28 cellular contexts compared by ENCODE assay signal in genomic region chr21:29257701-29258100, GRCh38. TPM values are rescaled to one million over a fixed set of nuclear protein-coding genes. Genes with fewer than 3 reads are reported as not detected.
A peak's percentile ranks its signal among the peaks of the same experiment; 100 is the strongest.
DNase-seq lines count a peak whose midpoint lies in the region; ATAC-seq and TF ChIP-seq lines count a peak whose summit lies in the region.
"Had no signal": no experiment of that assay in that cellular context is flagged by ENCODE, and none has a peak within 500 bp of the region (broad histone marks: within the 10 kb centered on the region; RNA-seq: fewer than 3 reads in every experiment).

No MANE protein-coding gene starts in this region.

- H3K27me3 ChIP-seq in IMR-90 (ENCODE audit: control insufficient read depth, insufficient read depth, low read length) (no peaks in the 10 kb centered on the region), mammary epithelial cell (ENCODE audit: insufficient read depth, low read length) (no peaks in the 10 kb centered on the region), osteoblast (ENCODE audit: insufficient read depth, low read length) (no peaks in the 10 kb centered on the region), SJCRH30 (no peaks in the 10 kb centered on the region)
- H3K27me3 ChIP-seq: adrenal gland; BLaER1 treated with 17β-estradiol and CSF1 and Interleukin-3, amounts not matched to agents 10 nM and 100 nM; gastroesophageal sphincter; tibial nerve had no signal

- POLR2A ChIA-PET in IMR-90 (lab: Charles Lee; ENCODE audit: unreplicated experiment), result no interaction called here

- H3K79me2 ChIP-seq in mammary epithelial cell (ENCODE audit: insufficient read depth, low read length) (no peaks in the 10 kb centered on the region), osteoblast (ENCODE audit: insufficient read depth, low read length) (no peaks in the 10 kb centered on the region)

- no TSS peak for BruUV-seq in IMR-90 (replicated peaks; lab: Mats Ljungman, UMichigan)
- BruUV-seq in mammary epithelial cell (replicated peaks; lab: Mats Ljungman, UMichigan), result no TSS peak

- no CpG with 5 or more reads among the region's 2 CpGs for whole genome bisulfite sequencing in IMR-90 (ENCODE audit: extremely low coverage in 2 of 2, insufficient read length in 1 of 2), 2 experiments
- WGBS in mammary epithelial cell (ENCODE audit: low coverage, missing lambda C conversion rate), result 83% methylated on average over 2 of the region's 2 CpGs

- H3K14ac ChIP-seq in IMR-90 (replicated peaks; ENCODE audit: low read depth, low read length), result 0 out of 2 replicates have a peak overlapping the region, but pooled peaks have one; percentile 53

- H3K9me3 ChIP-seq in IMR-90 (ENCODE audit: control insufficient read depth, insufficient read depth, low read length) (peaks cover 7% of the 10 kb centered on the region), mammary epithelial cell (replicated peaks; ENCODE audit: insufficient read depth, low read length) (peaks cover 9% of the 10 kb centered on the region), osteoblast (ENCODE audit: low read depth, low read length) (peaks cover 3% of the 10 kb centered on the region), SJCRH30 (replicated peaks) (peaks cover 17% of the 10 kb centered on the region)
- H3K9me3 ChIP-seq: adrenal gland had no signal

- H3K4me2 ChIP-seq in IMR-90 (ENCODE audit: low read depth, low read length) (no peak overlapping the region), mammary epithelial cell (ENCODE audit: insufficient read depth, low read depth, low read length) (no peak overlapping the region), osteoblast (ENCODE audit: insufficient read depth, low read length) (no peak overlapping the region)

- no peak overlapping the region for H3K23ac ChIP-seq in IMR-90 (ENCODE audit: low read depth, low read length)

- in situ Hi-C loops in IMR-90 (cut with MboI; ENCODE audit: low sequenced_read_pairs), result no loop called here
- in situ Hi-C loops in mammary epithelial cell (cut with MboI; ENCODE audit: low sequenced_read_pairs in 2 of 2), result no loop called here

- H3K9ac ChIP-seq in IMR-90 (ENCODE audit: low read depth, low read length), result no peak overlapping the region
- H3K9ac ChIP-seq in mammary epithelial cell (ENCODE audit: insufficient read depth, low read length), result no peak overlapping the region

- no peak overlapping the region for H3K56ac ChIP-seq in IMR-90 (ENCODE audit: extremely low read depth, insufficient read depth, low read length)

- H3K18ac ChIP-seq in IMR-90 (ENCODE audit: low read depth, low read length), result peak overlapping the region; percentile 71; the same call in 1 of the 2 replicates

- DNase-seq in IMR-90, result no peak
- DNase-seq in NOMO-1 treated with dmso at 0.1 percent for 144 hours (lab: John Stamatoyannopoulos, UW; ENCODE audit: unreplicated experiment), result peak; percentile 4
- peak; percentile 32 for DNase-seq in mammary epithelial cell
- no peak for DNase-seq in osteoblast (ENCODE audit: insufficient read length, low spot score, missing footprints)
- DNase-seq in progenitor cell of endocrine pancreas (ENCODE audit: low spot score, unreplicated experiment), result no peak
- DNase-seq in SJCRH30, result no peak
- DNase-seq in HuH-7.5 (ENCODE audit: low spot score), result no peak
- DNase-seq: activated CD4-positive, alpha-beta memory T cell treated with anti-CD3 and anti-CD28 coated beads for 36 hours; activated CD8-positive, alpha-beta memory T cell treated with anti-CD3 and anti-CD28 coated beads, Interleukin-2, amount 50 U/mL, for 4 hours; activated naive CD4-positive, alpha-beta T cell treated with anti-CD3 and anti-CD28 coated beads for 36 hours; DMS153; H7; lower lobe of right lung; natural killer cell; NCI-H1105 treated with DMSO at 0.1 percent for 48 hours; NCI-H1930; NCI-H526; nucleus accumbens; psoas muscle; RPMI8226 had no signal

- H2AK5ac ChIP-seq in IMR-90 (ENCODE audit: low read depth, low read length), result peak overlapping the region; percentile 70; the same call in 1 of the 2 replicates

- TF ChIP-seq POLR2A in IMR-90 (IDR thresholded peaks at IDR 0.05; ENCODE audit: low read depth, low read length), result no peak

- intact Hi-C loops in IMR-90 (cut with micrococcal nuclease) (loop anchor here (5.0 kb wide), 1 partner anchor 35 kb away; no protein-coding TSS in a partner anchor), mammary epithelial cell (cut with micrococcal nuclease) (loop anchor here (2.0 kb wide), 2 partner anchors 19 to 39 kb away; no protein-coding TSS in a partner anchor)

- no peak overlapping the region for H2AFZ ChIP-seq in IMR-90 (replicated peaks; ENCODE audit: low read length, poor library complexity)
- no peak overlapping the region for H2AFZ ChIP-seq in mammary epithelial cell (ENCODE audit: low read depth, low read length)
- no peak overlapping the region for H2AFZ ChIP-seq in osteoblast (ENCODE audit: low read length)

- H2BK15ac ChIP-seq in IMR-90 (ENCODE audit: low read depth, low read length), result peak overlapping the region; percentile 84; the same call in 1 of the 3 replicates

- peak overlapping the region; percentile 61 for H4K91ac ChIP-seq in IMR-90 (ENCODE audit: insufficient read depth, low read depth, low read length)

- peaks cover 3% of the 10 kb centered on the region for H3K36me3 Mint-ChIP-seq in progenitor cell of endocrine pancreas (ENCODE audit: insufficient read depth)
- H3K36me3 Mint-ChIP-seq: brain; stimulated activated effector memory CD8-positive, alpha-beta T cell treated with anti-CD3 and anti-CD28 coated beads, Interleukin-12 subunit alpha, Interleukin-12 subunit beta, amount 100 ng/mL, for 72 hours had no signal

- H3K27ac ChIP-seq in IMR-90 (ENCODE audit: insufficient read depth, low read length) (peak overlapping the region; percentile 31; the same call in 1 of the 2 replicates), mammary epithelial cell (ENCODE audit: insufficient read depth, low read depth, low read length) (peak overlapping the region; percentile 98), osteoblast (ENCODE audit: low read depth, low read length) (peak overlapping the region; percentile 88), SJCRH30 (no peak overlapping the region)
- H3K27ac ChIP-seq: adrenal gland, gastroesophageal sphincter, lower lobe of right lung, psoas muscle, SK-N-MC, tibial nerve had no signal

- H3K4ac ChIP-seq in IMR-90 (ENCODE audit: low read depth, low read length), result peak overlapping the region; percentile 90

- H3K79me1 ChIP-seq in IMR-90 (ENCODE audit: low read depth in 1 of 2, low read length in 2 of 2), result peaks cover 0 to 11% of the 10 kb centered on the region in 2 experiments; a peak in 2 of 4 replicates

- H3K4me1 Mint-ChIP-seq in progenitor cell of endocrine pancreas (ENCODE audit: low read depth), result no peaks in the 10 kb centered on the region
- H3K4me1 Mint-ChIP-seq: brain; natural killer cell; stimulated activated effector memory CD8-positive, alpha-beta T cell treated with anti-CD3 and anti-CD28 coated beads, Interleukin-12 subunit alpha, Interleukin-12 subunit beta, amount 100 ng/mL, for 72 hours had no signal

- H3K36me3 ChIP-seq in IMR-90 (ENCODE audit: control insufficient read depth, insufficient read depth, low read length) (no peaks in the 10 kb centered on the region), mammary epithelial cell (ENCODE audit: insufficient read depth, low read length) (no peaks in the 10 kb centered on the region), osteoblast (ENCODE audit: insufficient read depth, low read length) (no peaks in the 10 kb centered on the region), SJCRH30 (no peaks in the 10 kb centered on the region)
- H3K36me3 ChIP-seq: adrenal gland, gastroesophageal sphincter, lower lobe of right lung, tibial nerve had no signal

- H3K4me3 Mint-ChIP-seq in progenitor cell of endocrine pancreas (ENCODE audit: low read depth), result no peak overlapping the region
- H3K4me3 Mint-ChIP-seq: activated CD4-positive, alpha-beta memory T cell treated with anti-CD3 and anti-CD28 coated beads for 36 hours; activated naive CD4-positive, alpha-beta T cell treated with anti-CD3 and anti-CD28 coated beads for 36 hours; brain; natural killer cell; stimulated activated effector memory CD8-positive, alpha-beta T cell treated with anti-CD3 and anti-CD28 coated beads, Interleukin-12 subunit alpha, Interleukin-12 subunit beta, amount 100 ng/mL, for 72 hours; T-helper 1 cell treated with Interleukin-12 subunit alpha and Interleukin-12 subunit beta and Interleukin-4 antibody, amounts not matched to agents 30 μg/mL and 1 μg/mL, for 36 hours had no signal

- H4K20me1 ChIP-seq in IMR-90 (ENCODE audit: insufficient read depth, low read length) (no peaks in the 10 kb centered on the region), mammary epithelial cell (ENCODE audit: insufficient read depth, low read length) (no peaks in the 10 kb centered on the region), osteoblast (ENCODE audit: insufficient read depth, low read length) (no peaks in the 10 kb centered on the region)
- H4K20me1 ChIP-seq: BLaER1 treated with 17β-estradiol and CSF1 and Interleukin-3, amounts not matched to agents 10 nM and 100 nM had no signal

- CTCF ChIA-PET in IMR-90 (lab: Yijun Ruan, JAX) (no interaction called here), mammary epithelial cell (lab: Charles Lee; ENCODE audit: low non-redundant PET) (interaction anchor here (0.6 kb wide), 1 partner anchor 1803 kb away, joined by 7 read pairs; no protein-coding TSS in a partner anchor)

- peaks cover 10% of the 10 kb centered on the region for H3K9me1 ChIP-seq in IMR-90 (ENCODE audit: insufficient read depth, low read length)

- peak overlapping the region; percentile 94; the same call in 1 of the 2 replicates for H2BK120ac ChIP-seq in IMR-90 (ENCODE audit: low read depth, low read length)

- H3K9me3 Mint-ChIP-seq in progenitor cell of endocrine pancreas (ENCODE audit: low read depth), result peaks cover 14% of the 10 kb centered on the region

- TF ChIP-seq CTCF in IMR-90 (conservative IDR thresholded peaks at IDR 0.05; ENCODE audit: low read depth, low read length) (no peak), mammary epithelial cell (conservative IDR thresholded peaks at IDR 0.05 in 1 of 2, IDR thresholded peaks at IDR 0.05 in 1 of 2; ENCODE audit: extremely low read depth in 1 of 2, insufficient read depth in 1 of 2, low read depth in 1 of 2, low read length in 2 of 2) (no peak), osteoblast (IDR thresholded peaks at IDR 0.05; ENCODE audit: extremely low read depth, low read depth, low read length) (no peak), progenitor cell of endocrine pancreas (IDR thresholded peaks at IDR 0.05; ENCODE audit: unreplicated experiment) (no peak)

- H2BK20ac ChIP-seq in IMR-90 (ENCODE audit: low read depth, low read length), result peak overlapping the region; percentile 90

- peak overlapping the region; percentile 55 to 79; a peak in 2 of 4 replicates for H4K8ac ChIP-seq in IMR-90 (ENCODE audit: low read depth in 2 of 2, low read length in 2 of 2)

- no peak for TF ChIP-seq RAD21 in IMR-90 (IDR thresholded peaks at IDR 0.05; ENCODE audit: low read length)

- no peak overlapping the region for H3K27ac Mint-ChIP-seq in progenitor cell of endocrine pancreas
- H3K27ac Mint-ChIP-seq: activated CD4-positive, alpha-beta memory T cell treated with anti-CD3 and anti-CD28 coated beads for 36 hours; activated naive CD4-positive, alpha-beta T cell treated with anti-CD3 and anti-CD28 coated beads for 36 hours; brain; natural killer cell; stimulated activated effector memory CD8-positive, alpha-beta T cell treated with anti-CD3 and anti-CD28 coated beads, Interleukin-12 subunit alpha, Interleukin-12 subunit beta, amount 100 ng/mL, for 72 hours; T-helper 1 cell treated with Interleukin-12 subunit alpha and Interleukin-12 subunit beta and Interleukin-4 antibody, amounts not matched to agents 30 μg/mL and 1 μg/mL, for 36 hours had no signal

- peaks cover 8% of the 10 kb centered on the region for H3K4me1 ChIP-seq in IMR-90 (ENCODE audit: control insufficient read depth, insufficient read depth, low read length)
- peaks cover 45% of the 10 kb centered on the region for H3K4me1 ChIP-seq in mammary epithelial cell (ENCODE audit: insufficient read depth, low read length)
- peaks cover 27% of the 10 kb centered on the region for H3K4me1 ChIP-seq in osteoblast (ENCODE audit: insufficient read depth, low read length)
- peaks cover 7% of the 10 kb centered on the region for H3K4me1 ChIP-seq in SJCRH30
- H3K4me1 ChIP-seq: psoas muscle had no signal

- dilution Hi-C loops in IMR-90 (cut with HindIII; ENCODE audit: low sequenced_read_pairs, unreplicated experiment), result no loop called here
- dilution Hi-C loops in mammary epithelial cell (cut with HindIII; ENCODE audit: low sequenced_read_pairs), result no loop called here

- peak overlapping the region; percentile 81; the same call in 1 of the 2 replicates for H4K5ac ChIP-seq in IMR-90 (ENCODE audit: low read depth, low read length)

- no peak for ATAC-seq in IMR-90 (ENCODE audit: low read depth)
- ATAC-seq: gastroesophageal sphincter; lower lobe of right lung; natural killer cell; psoas muscle; stimulated activated effector memory CD8-positive, alpha-beta T cell treated with anti-CD3 and anti-CD28 coated beads, Interleukin-12 subunit alpha, Interleukin-12 subunit beta, amount 100 ng/mL, for 72 hours had no signal

- no peak overlapping the region for H3K4me3 ChIP-seq in IMR-90 (ENCODE audit: insufficient read depth, low read depth, low read length)
- H3K4me3 ChIP-seq in mammary epithelial cell (replicated peaks in 1 of 3; ENCODE audit: insufficient read depth in 1 of 3, low read depth in 2 of 3, low read length in 3 of 3), result no peak overlapping the region
- no peak overlapping the region for H3K4me3 ChIP-seq in osteoblast (ENCODE audit: insufficient read depth, low read length)
- H3K4me3 ChIP-seq in SJCRH30, result no peak overlapping the region
- H3K4me3 ChIP-seq: adrenal gland; BLaER1 treated with 17β-estradiol and CSF1 and Interleukin-3, amounts not matched to agents 10 nM and 100 nM; gastroesophageal sphincter; lower lobe of right lung; psoas muscle; SK-N-MC; tibial nerve had no signal

- H3K27me3 Mint-ChIP-seq in progenitor cell of endocrine pancreas, result peaks cover 2% of the 10 kb centered on the region

- no peak overlapping the region for H2AK9ac ChIP-seq in IMR-90 (replicated peaks; ENCODE audit: low read depth, low read length, poor library complexity)

- peak overlapping the region; percentile 100 for H2BK5ac ChIP-seq in IMR-90 (ENCODE audit: low read depth, low read length, poor library complexity, severe bottlenecking)

RNA-seq across cellular contexts. Expression of gene BACH1, which starts 41.0 kb away (rescaled TPM):
- total RNA-seq in IMR-90 (2012; rRNA removed) (108 and 132 TPM in 2 replicates), mammary epithelial cell (10 to 100 TPM; 38.8 to 45.7 TPM), osteoblast (153 and 189 TPM in 2 replicates), progenitor cell of endocrine pancreas (83.2 and 95.5 TPM in 2 replicates)
- polyA plus RNA-seq in IMR-90 (2012; rRNA removed) (19.6 and 23.1 TPM in 2 replicates), mammary epithelial cell (13.7 TPM)
- polyA plus RNA-seq in IMR-90 (2012; cell fraction: cytosol; rRNA removed), result 8.3 and 11.9 TPM in 2 replicates
- polyA plus RNA-seq in IMR-90 (2012; cell fraction: nucleus; rRNA removed; ENCODE audit: low replicate concordance), result 7.9 and 44.3 TPM in 2 replicates
- 98.6 TPM for polyA minus RNA-seq in mammary epithelial cell
- total RNA-seq in SJCRH30 (2014; rRNA removed; shearing (Covaris generic)), result 62.3 and 91.1 TPM in 2 replicates

Comparison
In these comparisons a context has a peak if more than half of its experiments do, and no peak if none do; other contexts are left out.
1. DNase-seq: peak in NOMO-1 treated with dmso at 0.1 percent for 144 hours (single experiment) and mammary epithelial cell (single experiment); none in IMR-90 (single experiment), osteoblast (single experiment), progenitor cell of endocrine pancreas (single experiment), SJCRH30 (0 of 2) and HuH-7.5 (single experiment).